8 cellular contexts compared by ENCODE assay signal in the genomic region with DNA sequence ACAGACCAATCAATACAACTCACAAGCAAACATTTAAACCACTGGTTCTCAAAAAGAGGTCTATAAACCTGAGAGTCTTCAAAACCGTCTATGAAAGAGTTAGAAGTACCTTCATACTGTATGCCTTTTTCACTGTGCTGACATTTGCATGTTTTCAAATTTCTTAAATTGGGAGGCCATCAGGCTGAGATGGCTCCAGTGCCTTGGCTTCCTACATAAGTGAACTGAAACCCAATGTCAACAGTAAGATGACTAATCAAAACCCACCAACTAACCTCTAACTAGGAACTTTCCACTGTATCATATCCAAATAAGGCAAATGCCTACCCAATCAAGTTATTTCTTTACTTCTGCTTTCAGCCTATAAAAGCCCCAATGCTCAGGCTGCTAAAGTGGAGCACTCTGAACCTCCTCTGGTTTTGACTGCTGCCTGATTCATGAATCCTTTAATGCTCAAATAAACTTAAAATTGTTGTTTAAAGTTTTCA. TPM values are rescaled to one million over a fixed set of nuclear protein-coding genes. Genes with fewer than 3 reads are reported as not detected.
DNase-seq lines count a peak whose midpoint lies in the region; ATAC-seq and TF ChIP-seq lines count a peak whose summit lies in the region.

No MANE protein-coding gene starts in this region.

- no peak overlapping the region for H2AK9ac ChIP-seq in IMR-90 (replicated peaks; ENCODE audit: low read depth, low read length, poor library complexity)

- H2BK120ac ChIP-seq in IMR-90 (ENCODE audit: low read depth, low read length), result no peak overlapping the region

- H2AK5ac ChIP-seq in IMR-90 (ENCODE audit: low read depth, low read length), result no peak overlapping the region

- peaks cover 9% of the 10 kb centered on the region for H3K9me1 ChIP-seq in IMR-90 (ENCODE audit: insufficient read depth, low read length)

- no peak overlapping the region for H2BK15ac ChIP-seq in IMR-90 (ENCODE audit: low read depth, low read length)

- no peak overlapping the region for H3K23ac ChIP-seq in IMR-90 (ENCODE audit: low read depth, low read length)

- no peak overlapping the region for H4K5ac ChIP-seq in IMR-90 (ENCODE audit: low read depth, low read length)

- WGBS in IMR-90 (ENCODE audit: extremely low coverage in 2 of 2, insufficient read length in 1 of 2), 2 experiments, result no CpG with 5 or more reads among the region's 1 CpG

- H3K56ac ChIP-seq in IMR-90 (ENCODE audit: extremely low read depth, insufficient read depth, low read length), result no peak overlapping the region

- BruUV-seq in IMR-90 (replicated peaks; lab: Mats Ljungman, UMichigan), result no TSS peak

- CTCF ChIA-PET in IMR-90 (lab: Yijun Ruan, JAX), result no interaction called here

- H3K27me3 Mint-ChIP-seq in activated naive CD8-positive, alpha-beta T cell treated with anti-CD3 and anti-CD28 coated beads, Interleukin-2, amount 50 U/mL, for 24 hours, result no peaks in the 10 kb centered on the region

- no peak overlapping the region for H3K4ac ChIP-seq in IMR-90 (ENCODE audit: low read depth, low read length)

- H3K9ac ChIP-seq in IMR-90 (ENCODE audit: low read depth, low read length), result no peak overlapping the region

- H3K9me3 ChIP-seq in IMR-90 (ENCODE audit: control insufficient read depth, insufficient read depth, low read length), result peaks cover 2% of the 10 kb centered on the region; the same call in 1 of the 2 replicates

- no peak overlapping the region for H3K4me2 ChIP-seq in IMR-90 (ENCODE audit: low read depth, low read length)

- H3K18ac ChIP-seq in IMR-90 (ENCODE audit: low read depth, low read length), result no peak overlapping the region

- TF ChIP-seq RAD21 in IMR-90 (IDR thresholded peaks at IDR 0.05; ENCODE audit: low read length), result no peak

- no peak for TF ChIP-seq CTCF in IMR-90 (conservative IDR thresholded peaks at IDR 0.05; ENCODE audit: low read depth, low read length)

- H3K36me3 ChIP-seq in IMR-90 (ENCODE audit: control insufficient read depth, insufficient read depth, low read length), result peaks cover 7% of the 10 kb centered on the region; the same call in 1 of the 2 replicates

- no peak overlapping the region for H2BK20ac ChIP-seq in IMR-90 (ENCODE audit: low read depth, low read length)

- no peak for TF ChIP-seq POLR2A in IMR-90 (IDR thresholded peaks at IDR 0.05; ENCODE audit: low read depth, low read length)

- no peak overlapping the region for H4K8ac ChIP-seq in IMR-90 (ENCODE audit: low read depth in 2 of 2, low read length in 2 of 2)

- H3K14ac ChIP-seq in IMR-90 (replicated peaks; ENCODE audit: low read depth, low read length), result no peak overlapping the region

- H2AFZ ChIP-seq in IMR-90 (replicated peaks; ENCODE audit: low read length, poor library complexity), result no peak overlapping the region

- peaks cover 46% of the 10 kb centered on the region for H3K4me1 Mint-ChIP-seq in activated naive CD8-positive, alpha-beta T cell treated with anti-CD3 and anti-CD28 coated beads, Interleukin-2, amount 50 U/mL, for 24 hours

- no peak overlapping the region for H3K4me3 ChIP-seq in IMR-90 (ENCODE audit: insufficient read depth, low read depth, low read length)

- peaks cover 20% of the 10 kb centered on the region for H3K9me3 Mint-ChIP-seq in activated naive CD8-positive, alpha-beta T cell treated with anti-CD3 and anti-CD28 coated beads, Interleukin-2, amount 50 U/mL, for 24 hours

- POLR2A ChIA-PET in IMR-90 (lab: Charles Lee; ENCODE audit: unreplicated experiment), result no interaction called here

- dilution Hi-C loops in IMR-90 (cut with HindIII; ENCODE audit: low sequenced_read_pairs, unreplicated experiment), result no loop called here

- in situ Hi-C loops in IMR-90 (cut with MboI; ENCODE audit: low sequenced_read_pairs), result no loop called here

- no peaks in the 10 kb centered on the region for H3K27me3 ChIP-seq in IMR-90 (ENCODE audit: control insufficient read depth, insufficient read depth, low read length)

- ATAC-seq in GM21360 (IDR thresholded peaks at IDR 0.05; ENCODE audit: unreplicated experiment), result peak; percentile 66
- ATAC-seq in IMR-90 (ENCODE audit: low read depth), result no peak
- peak; percentile 98 for ATAC-seq in activated naive CD8-positive, alpha-beta T cell treated with anti-CD3 and anti-CD28 coated beads, Interleukin-2, amount 50 U/mL, for 24 hours

- H3K27ac Mint-ChIP-seq in activated naive CD8-positive, alpha-beta T cell treated with anti-CD3 and anti-CD28 coated beads, Interleukin-2, amount 50 U/mL, for 24 hours, result peak overlapping the region; percentile 90

- H3K27ac ChIP-seq in IMR-90 (ENCODE audit: insufficient read depth, low read length), result no peak overlapping the region

- H2BK5ac ChIP-seq in IMR-90 (ENCODE audit: low read depth, low read length, poor library complexity, severe bottlenecking), result no peak overlapping the region

- H4K20me1 ChIP-seq in IMR-90 (ENCODE audit: insufficient read depth, low read length), result peaks cover 11% of the 10 kb centered on the region; the same call in 1 of the 2 replicates

- peaks cover 11% of the 10 kb centered on the region for H3K4me1 ChIP-seq in IMR-90 (ENCODE audit: control insufficient read depth, insufficient read depth, low read length)

- DNase-seq in Daoy (ENCODE audit: low read depth) (peak; percentile 13), IMR-90 (peak; percentile 35), NCI-H1105 (lab: John Stamatoyannopoulos, UW) (no peak), HuH-7 (ENCODE audit: low spot score) (no peak), NCI-H748 (lab: John Stamatoyannopoulos, UW; ENCODE audit: unreplicated experiment) (no peak), DMS153 treated with DMSO at 0.1 percent for 48 hours (lab: John Stamatoyannopoulos, UW; ENCODE audit: unreplicated experiment) (no peak)
- peak; percentile 7 for DNase-seq in activated naive CD8-positive, alpha-beta T cell treated with anti-CD3 and anti-CD28 coated beads, Interleukin-2, amount 50 U/mL, for 24 hours

- peaks cover 47% of the 10 kb centered on the region for H3K36me3 Mint-ChIP-seq in activated naive CD8-positive, alpha-beta T cell treated with anti-CD3 and anti-CD28 coated beads, Interleukin-2, amount 50 U/mL, for 24 hours (ENCODE audit: low read depth)

- H3K79me1 ChIP-seq in IMR-90 (ENCODE audit: low read depth in 1 of 2, low read length in 2 of 2), result peaks cover 32 to 61% of the 10 kb centered on the region in 2 experiments

- no peak overlapping the region for H4K91ac ChIP-seq in IMR-90 (ENCODE audit: insufficient read depth, low read depth, low read length)

- H3K4me3 Mint-ChIP-seq in activated naive CD8-positive, alpha-beta T cell treated with anti-CD3 and anti-CD28 coated beads, Interleukin-2, amount 50 U/mL, for 24 hours, result peak overlapping the region; percentile 2

- intact Hi-C loops in IMR-90 (cut with micrococcal nuclease), result no loop called here

TF ChIP-seq in IMR-90, 13 proteins besides CTCF, POLR2A, EP300 and RAD21:
- no peak for TF ChIP-seq CEBPB (IDR thresholded peaks at IDR 0.05; ENCODE audit: low read depth, low read length)

RNA-seq across cellular contexts. Expression of gene FAM13B, which starts 35.1 kb away (rescaled TPM):
- total RNA-seq in Daoy (2014; rRNA removed; shearing (Covaris generic)), result 10.3 and 26.8 TPM in 2 replicates
- total RNA-seq in IMR-90 (2012; rRNA removed), result 15.1 and 21.9 TPM in 2 replicates
- 10.6 and 14.6 TPM in 2 replicates for polyA plus RNA-seq in IMR-90 (2012; rRNA removed)
- polyA plus RNA-seq in IMR-90 (2012; cell fraction: cytosol; rRNA removed), result 3.2 and 3.8 TPM in 2 replicates
- 7.9 and 26.5 TPM in 2 replicates for polyA plus RNA-seq in IMR-90 (2012; cell fraction: nucleus; rRNA removed; ENCODE audit: low replicate concordance)

Comparison
In these comparisons a context has a peak if more than half of its experiments do, and no peak if none do; other contexts are left out.
1. DNase-seq: peak in Daoy (single experiment), IMR-90 (single experiment) and activated naive CD8-positive, alpha-beta T cell treated with anti-CD3 and anti-CD28 coated beads, Interleukin-2, amount 50 U/mL, for 24 hours (single experiment); none in NCI-H1105 (single experiment), HuH-7 (single experiment), NCI-H748 (single experiment) and DMS153 treated with DMSO at 0.1 percent for 48 hours (single experiment).